10 cellular contexts compared by ENCODE assay signal in the genomic region with DNA sequence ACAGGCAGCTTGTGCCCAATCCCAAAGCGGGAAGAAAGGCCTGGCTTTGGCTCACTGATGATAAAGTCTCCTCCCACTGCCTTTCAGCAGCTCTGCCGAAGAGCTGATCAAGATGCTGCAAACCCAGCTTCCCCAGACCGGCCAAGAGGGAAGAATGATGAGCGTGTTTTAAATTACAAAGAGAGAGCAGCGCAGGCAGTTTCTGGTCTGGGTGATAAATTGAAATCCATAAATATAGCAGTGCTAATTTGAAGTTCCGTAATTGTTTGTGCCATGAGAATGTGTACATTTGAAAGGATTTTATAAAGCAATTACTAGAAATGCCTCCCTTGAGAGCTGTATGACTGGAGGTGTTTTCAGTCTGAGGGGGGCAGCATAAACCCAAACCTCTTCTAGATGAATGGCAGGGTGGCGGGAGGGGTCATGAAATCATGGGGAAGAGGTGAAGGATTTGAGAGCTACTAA.
DNase-seq lines count a peak whose midpoint lies in the region; TF ChIP-seq lines count a peak whose summit lies in the region.
"Had no signal": no experiment of that assay in that cellular context is flagged by ENCODE, and none has a peak within 500 bp of the region (broad histone marks: within the 10 kb centered on the region; RNA-seq: fewer than 3 reads in every experiment).

No MANE protein-coding gene starts in this region.

- H3K14ac ChIP-seq in neuronal stem cell (ENCODE audit: low read length): no peak overlapping the region

- H3K27me3 ChIP-seq in HUES64 (ENCODE audit: insufficient read depth, low read length) (no peaks in the 10 kb centered on the region), fibroblast of lung (ENCODE audit: control insufficient read depth, insufficient read depth, low read length) (no peaks in the 10 kb centered on the region), neuronal stem cell (ENCODE audit: control insufficient read depth in 3 of 3, insufficient read depth in 3 of 3, low read depth in 1 of 3, low read length in 3 of 3) (no peaks in the 10 kb centered on the region), colonic mucosa (no peaks in the 10 kb centered on the region)

- H2BK120ac ChIP-seq in neuronal stem cell (ENCODE audit: low read depth, low read length): no peak overlapping the region

- no peak overlapping the region for H2BK12ac ChIP-seq in neuronal stem cell (ENCODE audit: low read length)

- H3K27ac ChIP-seq in HUES64 (ENCODE audit: low read depth, low read length) (peak overlapping the region; percentile 3; the same call in 1 of the 2 replicates), fibroblast of lung (ENCODE audit: insufficient read depth, low read length) (no peak overlapping the region), neuronal stem cell (replicated peaks; ENCODE audit: low read length) (no peak overlapping the region), colonic mucosa (no peak overlapping the region)

- H3K4me3 Mint-ChIP-seq in endothelial cell (ENCODE audit: unreplicated experiment): no peak overlapping the region
- H3K4me3 Mint-ChIP-seq: naive B cell had no signal

- H3K4ac ChIP-seq in neuronal stem cell (ENCODE audit: low read length): no peak overlapping the region

- H3K9me3 ChIP-seq in HUES64 (ENCODE audit: insufficient read depth, low read depth, low read length) (no peaks in the 10 kb centered on the region), fibroblast of lung (ENCODE audit: control insufficient read depth, insufficient read depth, low read depth, low read length) (no peaks in the 10 kb centered on the region), neuronal stem cell (replicated peaks in 1 of 2; ENCODE audit: control insufficient read depth in 2 of 2, insufficient read depth in 1 of 2, low read depth in 1 of 2, low read length in 2 of 2) (no peaks in the 10 kb centered on the region), colonic mucosa (no peaks in the 10 kb centered on the region)

- H2AFZ ChIP-seq in fibroblast of lung (ENCODE audit: low read length) (no peak overlapping the region), neuronal stem cell (ENCODE audit: low read length) (peak overlapping the region; percentile 55)

- H2AK5ac ChIP-seq in neuronal stem cell (ENCODE audit: low read depth, low read length): no peak overlapping the region

- 40% methylated on average over 7 of the region's 7 CpGs for WGBS in HUES64
- WGBS in neuronal stem cell (ENCODE audit: extremely low coverage in 2 of 2, insufficient read length in 2 of 2, insufficient replicate concordance in 1 of 2), 2 donors: no CpG with 5 or more reads among the region's 7 CpGs

- peaks cover 14% of the 10 kb centered on the region for H3K36me3 Mint-ChIP-seq in endothelial cell (ENCODE audit: low read depth, unreplicated experiment)
- H3K36me3 Mint-ChIP-seq: naive B cell had no signal

- H3K18ac ChIP-seq in neuronal stem cell (ENCODE audit: low read length): no peak overlapping the region

- H3K4me3 ChIP-seq in HUES64 (ENCODE audit: low read length): peak overlapping the region; percentile 6; the same call in 1 of the 2 replicates
- no peak overlapping the region for H3K4me3 ChIP-seq in fibroblast of lung (replicated peaks in 1 of 4; ENCODE audit: control extremely low read depth in 1 of 4, insufficient read depth in 1 of 4, low read depth in 3 of 4, low read length in 4 of 4)
- no peak overlapping the region for H3K4me3 ChIP-seq in neuronal stem cell (ENCODE audit: low read length in 2 of 2)
- H3K4me3 ChIP-seq in colonic mucosa: no peak overlapping the region

- no peak overlapping the region for H2BK5ac ChIP-seq in neuronal stem cell (ENCODE audit: low read length)

- peaks cover 13% of the 10 kb centered on the region; the same call in 1 of the 2 replicates for H3K4me1 ChIP-seq in HUES64 (ENCODE audit: insufficient read depth, low read length)
- no peaks in the 10 kb centered on the region for H3K4me1 ChIP-seq in fibroblast of lung (ENCODE audit: control insufficient read depth, extremely low read depth, insufficient read depth, low read length)
- H3K4me1 ChIP-seq in neuronal stem cell (ENCODE audit: control insufficient read depth in 2 of 2, insufficient read depth in 1 of 2, low read depth in 1 of 2, low read length in 2 of 2): peaks cover 2 to 6% of the 10 kb centered on the region in 2 donors
- no peaks in the 10 kb centered on the region for H3K4me1 ChIP-seq in colonic mucosa

- intact Hi-C loops in colonic mucosa (cut with DNase I): no loop called here

- no peaks in the 10 kb centered on the region for H3K79me1 ChIP-seq in neuronal stem cell (ENCODE audit: low read depth, low read length)

- H3K36me3 ChIP-seq in HUES64 (ENCODE audit: insufficient read depth, low read length) (peaks cover 15% of the 10 kb centered on the region), fibroblast of lung (ENCODE audit: control insufficient read depth, insufficient read depth, low read length) (peaks cover 3% of the 10 kb centered on the region), neuronal stem cell (replicated peaks in 1 of 2; ENCODE audit: control insufficient read depth in 2 of 2, insufficient read depth in 2 of 2, low read length in 2 of 2) (peaks cover 6 to 37% of the 10 kb centered on the region in 2 donors), colonic mucosa (no peaks in the 10 kb centered on the region)

- TF ChIP-seq CTCF in fibroblast of lung (conservative IDR thresholded peaks at IDR 0.05 in 1 of 2, IDR thresholded peaks at IDR 0.05 in 1 of 2; ENCODE audit: low read depth in 1 of 2, low read length in 2 of 2) (no peak), colonic mucosa (IDR thresholded peaks at IDR 0.05) (no peak), endothelial cell (IDR thresholded peaks at IDR 0.05; ENCODE audit: unreplicated experiment) (no peak)

- H3K4me2 ChIP-seq in fibroblast of lung (ENCODE audit: extremely low read depth, insufficient read depth, low read length) (no peak overlapping the region), neuronal stem cell (ENCODE audit: insufficient read depth, low read length, poor library complexity, severe bottlenecking) (no peak overlapping the region)

- H4K20me1 ChIP-seq in fibroblast of lung (ENCODE audit: control insufficient read depth, extremely low read depth, insufficient read depth, low read length): no peaks in the 10 kb centered on the region

- DNase-seq in NCI-H748 treated with DMSO at 0.1 percent for 48 hours (lab: John Stamatoyannopoulos, UW) (peak; percentile 89), fibroblast of lung (ENCODE audit: low read depth in 2 of 2) (peak; percentile 14 to 29), neuronal stem cell (ENCODE audit: low spot score) (peak; percentile 56), colonic mucosa (no peak), endothelial cell (ENCODE audit: low spot score) (no peak)
- DNase-seq in activated naive CD4-positive, alpha-beta T cell (lab: John Stamatoyannopoulos, UW): no peak
- no peak for DNase-seq in activated CD4-positive, alpha-beta T cell treated with anti-CD3 and anti-CD28 coated beads for 1 hour
- DNase-seq: naive B cell, NCI-H1694 treated with DMSO at 0.1 percent for 48 hours had no signal

- no peaks in the 10 kb centered on the region for H3K9me3 Mint-ChIP-seq in endothelial cell (ENCODE audit: unreplicated experiment)
- H3K9me3 Mint-ChIP-seq: naive B cell had no signal

- H3K27ac Mint-ChIP-seq in endothelial cell (ENCODE audit: unreplicated experiment): no peak overlapping the region

- H3K9ac ChIP-seq in HUES64 (ENCODE audit: low read depth, low read length) (no peak overlapping the region), fibroblast of lung (ENCODE audit: insufficient read depth, low read length) (no peak overlapping the region), neuronal stem cell (ENCODE audit: low read depth, low read length, poor library complexity) (no peak overlapping the region), colonic mucosa (ENCODE audit: low read depth in 2 of 2, low read length in 2 of 2) (no peak overlapping the region)

- H3K27me3 Mint-ChIP-seq in endothelial cell (ENCODE audit: unreplicated experiment): peaks cover 2% of the 10 kb centered on the region

- H3K79me2 ChIP-seq in fibroblast of lung (ENCODE audit: control insufficient read depth, insufficient read depth, low read length): no peaks in the 10 kb centered on the region

- no peak overlapping the region for H4K8ac ChIP-seq in neuronal stem cell (ENCODE audit: low read depth, low read length)

- no peak overlapping the region for H3K23ac ChIP-seq in neuronal stem cell (ENCODE audit: low read depth, low read length, poor library complexity)

- H2BK15ac ChIP-seq in neuronal stem cell (ENCODE audit: low read length): no peak overlapping the region

- H3K4me1 Mint-ChIP-seq in endothelial cell (ENCODE audit: unreplicated experiment): peaks cover 19% of the 10 kb centered on the region
- H3K4me1 Mint-ChIP-seq: naive B cell had no signal

- no peak overlapping the region for H4K91ac ChIP-seq in neuronal stem cell (ENCODE audit: low read depth, low read length, poor library complexity)

Comparison
In these comparisons a context has a peak if more than half of its experiments do, and no peak if none do; other contexts are left out.
1. DNase-seq: peak in NCI-H748 treated with DMSO at 0.1 percent for 48 hours (single experiment), fibroblast of lung (2 of 2) and neuronal stem cell (single experiment); none in activated naive CD4-positive, alpha-beta T cell (0 of 4), colonic mucosa (single experiment), activated CD4-positive, alpha-beta T cell treated with anti-CD3 and anti-CD28 coated beads for 1 hour (single experiment) and endothelial cell (single experiment).